ENCODE assay signal across 8 cellular contexts in genomic region chr1:165928075-165928731, GRCh38.
DNase-seq lines count a peak whose midpoint lies in the region; ATAC-seq, FAIRE-seq and TF ChIP-seq lines count a peak whose summit lies in the region.

No MANE protein-coding gene starts in this region.

- H3K9me3 ChIP-seq in OCI-LY1 (ENCODE audit: low read length) (no peaks in the 10 kb centered on the region), aorta (ENCODE audit: control insufficient read depth, low read length) (no peaks in the 10 kb centered on the region)

- H3K4me3 Mint-ChIP-seq in activated T-helper 17 cell treated with anti-CD3 and anti-CD28 coated beads, Interleukin-2, amount 50 U/mL, for 72 hours, result no peak overlapping the region

- WGBS in aorta, 2 donors, result 66 to 69% methylated on average over 10 of the region's 10 CpGs

- ATAC-seq in GM18498 (IDR thresholded peaks at IDR 0.05; ENCODE audit: unreplicated experiment) (peak; percentile 43), aorta (ENCODE audit: low FRiP score) (no peak)
- peak; percentile 58 for ATAC-seq in activated T-helper 17 cell treated with anti-CD3 and anti-CD28 coated beads, Interleukin-2, amount 50 U/mL, for 72 hours (replicated peaks)

- H3K9me2 ChIP-seq in OCI-LY1 (ENCODE audit: low read depth, low read length), result no peaks in the 10 kb centered on the region

- H3K79me2 ChIP-seq in OCI-LY1 (ENCODE audit: insufficient read depth, low read length), result no peaks in the 10 kb centered on the region

- H3F3A ChIP-seq in OCI-LY1 (ENCODE audit: insufficient read depth, low read length), result no peaks in the 10 kb centered on the region

- peak; percentile 63 for FAIRE-seq in HTR-8/SVneo (lab: Jason Lieb, UNC)

- DNase-seq in AG08396 (ENCODE audit: low spot score) (peak; percentile 69), HTR-8/SVneo (ENCODE audit: insufficient read length, low spot score) (peak; percentile 55), globus pallidus (ENCODE audit: low spot score) (peak; percentile 26), retina (peak; percentile 49), aorta (no peak)

- intact Hi-C loops in aorta (cut with DNase I), result loop anchor here in 1 of 2 donors (5.0 kb wide), 1 partner anchor 549 kb away; no protein-coding TSS in a partner anchor

- peaks cover 12% of the 10 kb centered on the region for H3K27me3 Mint-ChIP-seq in activated T-helper 17 cell treated with anti-CD3 and anti-CD28 coated beads, Interleukin-2, amount 50 U/mL, for 72 hours

- no peaks in the 10 kb centered on the region for H3K9me3 Mint-ChIP-seq in activated T-helper 17 cell treated with anti-CD3 and anti-CD28 coated beads, Interleukin-2, amount 50 U/mL, for 72 hours

- no peak overlapping the region for H3K27ac Mint-ChIP-seq in activated T-helper 17 cell treated with anti-CD3 and anti-CD28 coated beads, Interleukin-2, amount 50 U/mL, for 72 hours

- no peak overlapping the region for H3K9ac ChIP-seq in OCI-LY1 (ENCODE audit: low read length)

- TF ChIP-seq CTCF in OCI-LY1 (IDR thresholded peaks at IDR 0.05; ENCODE audit: low read length), result peak; percentile 83

- no peaks in the 10 kb centered on the region for H4K20me1 ChIP-seq in OCI-LY1 (ENCODE audit: insufficient read depth, low read length)

- H3K27ac ChIP-seq in OCI-LY1 (ENCODE audit: low read depth, low read length, poor library complexity, severe bottlenecking) (peak overlapping the region; percentile 86), aorta (ENCODE audit: low read depth in 1 of 2, low read length in 2 of 2) (no peak overlapping the region)

- H3K4me3 ChIP-seq in OCI-LY1 (ENCODE audit: low read depth, low read length, poor library complexity, severe bottlenecking), result no peak overlapping the region
- no peak overlapping the region for H3K4me3 ChIP-seq in aorta (ENCODE audit: low read length in 2 of 2)

- H3K36me3 ChIP-seq in OCI-LY1 (ENCODE audit: insufficient read depth, low read length) (no peaks in the 10 kb centered on the region), aorta (ENCODE audit: control insufficient read depth in 1 of 2, insufficient read depth in 2 of 2, low read length in 1 of 2) (no peaks in the 10 kb centered on the region)

- no peaks in the 10 kb centered on the region for H3K4me1 Mint-ChIP-seq in activated T-helper 17 cell treated with anti-CD3 and anti-CD28 coated beads, Interleukin-2, amount 50 U/mL, for 72 hours

- H3K4me1 ChIP-seq in OCI-LY1 (ENCODE audit: insufficient read depth, low read length, severe bottlenecking), result peaks cover 51% of the 10 kb centered on the region
- no peaks in the 10 kb centered on the region for H3K4me1 ChIP-seq in aorta (ENCODE audit: control insufficient read depth in 1 of 2, insufficient read depth in 2 of 2, low read length in 2 of 2)

- no peak overlapping the region for H2AFZ ChIP-seq in OCI-LY1 (ENCODE audit: low read length)

- no peak overlapping the region for H3K4me2 ChIP-seq in OCI-LY1 (ENCODE audit: low read length)

- H3K36me3 Mint-ChIP-seq in activated T-helper 17 cell treated with anti-CD3 and anti-CD28 coated beads, Interleukin-2, amount 50 U/mL, for 72 hours (ENCODE audit: low read depth), result no peaks in the 10 kb centered on the region

- H3K27me3 ChIP-seq in OCI-LY1 (ENCODE audit: insufficient read depth, low read length) (no peaks in the 10 kb centered on the region), aorta (ENCODE audit: control insufficient read depth in 1 of 2, insufficient read depth in 2 of 2, low read length in 1 of 2) (peaks cover 0 to 3% of the 10 kb centered on the region in 2 donors)

Comparison
In these comparisons a context has a peak if more than half of its experiments do, and no peak if none do; other contexts are left out.
1. DNase-seq: peak in AG08396 (single experiment), HTR-8/SVneo (single experiment), globus pallidus (single experiment) and retina (single experiment); none in aorta (0 of 2).